In genomic region chr3:62415312-62415791, GRCh38 we compare ENCODE assay signal across 2 cellular contexts.
TF ChIP-seq lines count a peak whose summit lies in the region.

No MANE protein-coding gene starts in this region.

TF ChIP-seq in HEK293T, 16 proteins besides CTCF, POLR2A, EP300 and RAD21 (continued from another document):
- no peak for TF ChIP-seq SUZ12 (IDR thresholded peaks at IDR 0.05)
- TF ChIP-seq SP1 (IDR thresholded peaks at IDR 0.05), result no peak
- no peak for TF ChIP-seq ZNF384 (IDR thresholded peaks at IDR 0.05)
- TF ChIP-seq FOXA1 (IDR thresholded peaks at IDR 0.05), result no peak
- TF ChIP-seq L3MBTL2 (conservative IDR thresholded peaks at IDR 0.05), result no peak
- TF ChIP-seq NFRKB (IDR thresholded peaks at IDR 0.05), result no peak
- TF ChIP-seq CTBP1 (IDR thresholded peaks at IDR 0.05; ENCODE audit: borderline replicate concordance), result no peak

TF ChIP-seq in H1, 55 proteins besides CTCF, POLR2A, EP300 and RAD21 (continued from another document):
- TF ChIP-seq HDAC6 (IDR thresholded peaks at IDR 0.05; ENCODE audit: low read depth, low read length) (no peak), CTBP2 (IDR thresholded peaks at IDR 0.05; ENCODE audit: borderline replicate concordance, insufficient read depth, insufficient read length, low read length) (peak; percentile 89), SP1 (IDR thresholded peaks at IDR 0.05; ENCODE audit: low read depth, low read length) (peak; percentile 72), POLR2AphosphoS5 (IDR thresholded peaks at IDR 0.05; ENCODE audit: low read depth, low read length) (peak; percentile 35; the same call in 1 of the 2 replicates), SIN3A (conservative IDR thresholded peaks at IDR 0.05 in 1 of 2, IDR thresholded peaks at IDR 0.05 in 1 of 2; ENCODE audit: low read depth in 1 of 2, low read length in 2 of 2) (no peak), RNF2 (IDR thresholded peaks at IDR 0.05; ENCODE audit: borderline replicate concordance, low read depth, low read length, missing control alignments, poor library complexity, severe bottlenecking) (no peak), JUND (IDR thresholded peaks at IDR 0.05; ENCODE audit: low read length) (no peak), CEBPB (IDR thresholded peaks at IDR 0.05; ENCODE audit: low read depth, low read length) (no peak), CHD2 (IDR thresholded peaks at IDR 0.05; ENCODE audit: low read length) (0 out of 2 replicates have a peak, but pooled peaks have one; percentile 18), GTF2F1 (IDR thresholded peaks at IDR 0.05; ENCODE audit: borderline replicate concordance, low read depth, low read length) (no peak), RXRA (IDR thresholded peaks at IDR 0.05; ENCODE audit: insufficient read depth, low read depth, low read length) (no peak), JUN (IDR thresholded peaks at IDR 0.05; ENCODE audit: low read depth, low read length) (no peak), TCF12 (IDR thresholded peaks at IDR 0.05; ENCODE audit: low read depth, low read length) (peak; percentile 80; the same call in 1 of the 2 replicates), KDM1A (IDR thresholded peaks at IDR 0.05; ENCODE audit: borderline replicate concordance, low read length) (no peak), CREB1 (IDR thresholded peaks at IDR 0.05) (0 out of 2 replicates have a peak, but pooled peaks have one; percentile 32), KDM5A (IDR thresholded peaks at IDR 0.05; ENCODE audit: low read length) (no peak), YY1 (IDR thresholded peaks at IDR 0.05; ENCODE audit: low read depth, low read length) (no peak), TAF1 (IDR thresholded peaks at IDR 0.05; ENCODE audit: low read depth, low read length) (no peak), EGR1 (IDR thresholded peaks at IDR 0.05; ENCODE audit: borderline replicate concordance, low read depth, low read length) (no peak), CHD1 (IDR thresholded peaks at IDR 0.05; ENCODE audit: low read depth, low read length) (no peak), PHF8 (conservative IDR thresholded peaks at IDR 0.05; ENCODE audit: low read depth, low read length) (no peak), CBX8 (IDR thresholded peaks at IDR 0.05; ENCODE audit: borderline replicate concordance, low read depth, low read length) (no peak), SAP30 (IDR thresholded peaks at IDR 0.05; ENCODE audit: insufficient read depth, insufficient replicate concordance, low read length) (peak; percentile 66), SIRT6 (IDR thresholded peaks at IDR 0.05; ENCODE audit: low read length) (no peak), USF2 (IDR thresholded peaks at IDR 0.05; ENCODE audit: low read length) (no peak), BRCA1 (IDR thresholded peaks at IDR 0.05; ENCODE audit: low read depth, low read length) (no peak), EZH2 (IDR thresholded peaks at IDR 0.05; ENCODE audit: low read depth, low read length, severe bottlenecking) (no peak), RFX5 (IDR thresholded peaks at IDR 0.05; ENCODE audit: borderline replicate concordance, low read depth, low read length) (no peak), SIX5 (IDR thresholded peaks at IDR 0.05; ENCODE audit: low read depth, low read length) (no peak), SUZ12 (IDR thresholded peaks at IDR 0.05; ENCODE audit: low read length) (no peak), RBBP5 (IDR thresholded peaks at IDR 0.05; ENCODE audit: borderline replicate concordance, low read depth, low read length) (peak; percentile 64; the same call in 1 of the 2 replicates), BCL11A (IDR thresholded peaks at IDR 0.05; ENCODE audit: low read depth in 2 of 2, low read length in 2 of 2) (peak in 1 of 2 experiments; percentile 74), SP2 (IDR thresholded peaks at IDR 0.05; ENCODE audit: low read length) (no peak), TEAD4 (IDR thresholded peaks at IDR 0.05; ENCODE audit: low read depth, low read length) (peak; percentile 92), MAFK (IDR thresholded peaks at IDR 0.05; ENCODE audit: low read depth, low read length) (peak; percentile 34; the same call in 1 of the 2 replicates), MAX (IDR thresholded peaks at IDR 0.05) (peak; percentile 10; the same call in 1 of the 2 replicates), ASH2L (IDR thresholded peaks at IDR 0.05; ENCODE audit: low read length) (peak; percentile 80), KDM4A (IDR thresholded peaks at IDR 0.05; ENCODE audit: low read depth, low read length, severe bottlenecking) (no peak), ATF3 (IDR thresholded peaks at IDR 0.05; ENCODE audit: insufficient read depth, low read depth, low read length) (no peak), POU5F1 (IDR thresholded peaks at IDR 0.05; ENCODE audit: low read depth, low read length) (no peak), GABPA (IDR thresholded peaks at IDR 0.05; ENCODE audit: borderline replicate concordance, insufficient read depth, low read length) (no peak), NRF1 (IDR thresholded peaks at IDR 0.05; ENCODE audit: low read depth, low read length) (no peak), FOSL1 (IDR thresholded peaks at IDR 0.05; ENCODE audit: insufficient read depth, low read depth, low read length) (no peak), SP4 (IDR thresholded peaks at IDR 0.05; ENCODE audit: low read length) (no peak; the same call in 1 of the 2 replicates), ZNF274 (IDR thresholded peaks at IDR 0.05; ENCODE audit: borderline replicate concordance, extremely low read depth, low read length) (no peak), SRF (IDR thresholded peaks at IDR 0.05; ENCODE audit: low read depth, low read length) (no peak), CHD7 (IDR thresholded peaks at IDR 0.05; ENCODE audit: insufficient replicate concordance, low read length) (peak; percentile 79)
TF ChIP-seq in H1: peak in this region for 16.
